In the genomic region with DNA sequence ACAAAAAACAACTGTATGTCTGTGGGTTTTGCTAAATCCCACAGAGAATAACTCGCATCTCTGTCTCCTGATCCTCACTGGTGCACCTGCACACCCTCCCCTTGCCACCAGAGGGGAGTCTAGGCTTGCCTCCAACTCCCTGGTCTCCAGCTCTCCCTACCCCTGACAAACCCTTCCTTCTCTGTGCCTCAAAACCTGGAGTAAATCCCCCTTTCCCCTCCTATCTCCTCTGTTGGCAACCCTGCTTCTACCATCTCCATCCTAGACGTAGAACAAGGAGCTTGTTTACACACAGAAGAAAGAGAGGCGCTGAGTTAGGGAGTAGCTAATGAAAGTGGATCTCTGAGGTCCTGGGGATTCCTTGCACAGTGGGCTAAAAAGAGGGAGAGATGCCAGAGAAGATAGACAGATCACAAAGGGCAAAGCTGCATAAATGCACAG, we compare ENCODE assay signal across 8 cellular contexts. TPM values are rescaled to one million over a fixed set of nuclear protein-coding genes. Genes with fewer than 3 reads are reported as not detected.
DNase-seq lines count a peak whose midpoint lies in the region; ATAC-seq and TF ChIP-seq lines count a peak whose summit lies in the region.

No MANE protein-coding gene starts in this region.

- DNase-seq in DMS153 treated with DMSO at 0.1 percent for 48 hours (lab: John Stamatoyannopoulos, UW; ENCODE audit: unreplicated experiment) (peak; percentile 47), NCI-H2029 (lab: John Stamatoyannopoulos, UW) (peak; percentile 49), T-helper 9 cell (peak; percentile 53), islet precursor cell (peak; percentile 81)
- peak; percentile 48 to 58 for DNase-seq in stimulated activated CD4-positive, alpha-beta T cell treated with anti-CD3 and anti-CD28 coated beads, Interleukin-2, amount 100 ng/mL, for 48 hours

- H3K9me3 Mint-ChIP-seq in brain: no peaks in the 10 kb centered on the region

- no peaks in the 10 kb centered on the region for H3K36me3 Mint-ChIP-seq in brain

- H3K4me3 Mint-ChIP-seq in brain: peak overlapping the region in 4 of 5 experiments; percentile 15 to 79 (median 27)

- peaks cover 30% of the 10 kb centered on the region for H3K4me1 Mint-ChIP-seq in brain

- H3K9me3 ChIP-seq in HEK293 (ENCODE audit: control insufficient read depth, insufficient read depth, low read depth, low read length): no peaks in the 10 kb centered on the region

- no peaks in the 10 kb centered on the region for H3K36me3 ChIP-seq in HEK293 (ENCODE audit: control insufficient read depth in 2 of 2, insufficient read depth in 1 of 2, low read length in 2 of 2)

- no peak overlapping the region for H3K27ac ChIP-seq in HEK293 (ENCODE audit: extremely low read depth, low read depth, low read length)

- POLR2A ChIA-PET in HEK293 (lab: Yijun Ruan, JAX): interaction anchor here (0.7 to 1.5 kb wide), 6 partner anchors 16 to 296 kb away, joined by 3 to 7 read pairs (median 4); partner anchors contain the start of genes AP4M1, LAMTOR4, MCM7 and ZCWPW1

- TF ChIP-seq CTCF in HEK293 (tag by site-specific recombination; IDR thresholded peaks at IDR 0.05): peak; percentile 94
- TF ChIP-seq CTCF in brain (conservative IDR thresholded peaks at IDR 0.05): peak; percentile 94

- ATAC-seq in GM21360 (IDR thresholded peaks at IDR 0.05; ENCODE audit: unreplicated experiment): no peak

- peaks cover 3% of the 10 kb centered on the region for H3K27me3 Mint-ChIP-seq in brain

- H3K4me1 ChIP-seq in HEK293 (ENCODE audit: control insufficient read depth, insufficient read depth, low read length): no peaks in the 10 kb centered on the region

- H3K27ac Mint-ChIP-seq in brain: peak overlapping the region; percentile 6 to 70 (median 57)

- CTCF ChIA-PET in HEK293 (lab: Yijun Ruan, JAX): interaction anchor here (0.6 to 8.7 kb wide), 43 partner anchors 8 to 1731 kb away, joined by 3 to 119 read pairs (median 4); partner anchors contain the start of genes AP4M1, GAL3ST4, GPC2 and LAMTOR4

- H3K4me3 ChIP-seq in HEK293 (ENCODE audit: low read depth, low read length): no peak overlapping the region

TF ChIP-seq in HEK293, 187 proteins besides CTCF, POLR2A, EP300 and RAD21 (continues in another document):
- TF ChIP-seq ZSCAN30 (tag by site-specific recombination; IDR thresholded peaks at IDR 0.05) (peak; percentile 16; the same call in 1 of the 2 replicates), ZNF510 (tag by site-specific recombination; IDR thresholded peaks at IDR 0.05; ENCODE audit: insufficient replicate concordance) (no peak), FEZF1 (tag by site-specific recombination; IDR thresholded peaks at IDR 0.05) (no peak), ZNF600 (tag by site-specific recombination; IDR thresholded peaks at IDR 0.05) (no peak), ZNF366 (tag by site-specific recombination; conservative IDR thresholded peaks at IDR 0.05) (peak; percentile 83), ZBTB48 (tag by site-specific recombination; IDR thresholded peaks at IDR 0.05) (peak; percentile 78), SP7 (tag by site-specific recombination; IDR thresholded peaks at IDR 0.05) (peak; percentile 56; the same call in 1 of the 2 replicates), ZBTB8A (tag by site-specific recombination; IDR thresholded peaks at IDR 0.05) (no peak; the same call in 1 of the 2 replicates), ZNF391 (tag by site-specific recombination; IDR thresholded peaks at IDR 0.05; ENCODE audit: borderline replicate concordance, low read depth) (peak; percentile 76; the same call in 1 of the 2 replicates), MYNN (tag by site-specific recombination; IDR thresholded peaks at IDR 0.05; ENCODE audit: borderline replicate concordance) (no peak), ZNF174 (tag by site-specific recombination; IDR thresholded peaks at IDR 0.05) (no peak), ZNF561 (tag by site-specific recombination; IDR thresholded peaks at IDR 0.05; ENCODE audit: borderline replicate concordance) (no peak), ZFHX2 (tag by site-specific recombination; conservative IDR thresholded peaks at IDR 0.05) (no peak), ZNF660 (tag by site-specific recombination; IDR thresholded peaks at IDR 0.05) (0 out of 2 replicates have a peak, but pooled peaks have one; percentile 44), BCL11A (tag by site-specific recombination; IDR thresholded peaks at IDR 0.05; ENCODE audit: low read depth) (0 out of 2 replicates have a peak, but pooled peaks have one; percentile 5), KLF7 (tag by site-specific recombination; IDR thresholded peaks at IDR 0.05; ENCODE audit: borderline replicate concordance) (no peak), ZNF654 (tag by site-specific recombination; IDR thresholded peaks at IDR 0.05; ENCODE audit: low read depth) (peak; percentile 99), ZNF138 (tag by site-specific recombination; IDR thresholded peaks at IDR 0.05; ENCODE audit: borderline replicate concordance) (no peak), ZNF394 (tag by site-specific recombination; IDR thresholded peaks at IDR 0.05; ENCODE audit: borderline replicate concordance) (0 out of 2 replicates have a peak, but pooled peaks have one; percentile 48), ZFP37 (tag by site-specific recombination; IDR thresholded peaks at IDR 0.05) (peak; percentile 75), ZBTB17 (tag by site-specific recombination; IDR thresholded peaks at IDR 0.05) (peak; percentile 90), ZNF157 (tag by site-specific recombination; IDR thresholded peaks at IDR 0.05) (no peak), ZNF266 (tag by site-specific recombination; IDR thresholded peaks at IDR 0.05; ENCODE audit: low read depth) (no peak), YY2 (tag by site-specific recombination; IDR thresholded peaks at IDR 0.05) (no peak), ZFP69B (tag by site-specific recombination; IDR thresholded peaks at IDR 0.05) (0 out of 2 replicates have a peak, but pooled peaks have one; percentile 20)
- TF ChIP-seq, protein P1, sequence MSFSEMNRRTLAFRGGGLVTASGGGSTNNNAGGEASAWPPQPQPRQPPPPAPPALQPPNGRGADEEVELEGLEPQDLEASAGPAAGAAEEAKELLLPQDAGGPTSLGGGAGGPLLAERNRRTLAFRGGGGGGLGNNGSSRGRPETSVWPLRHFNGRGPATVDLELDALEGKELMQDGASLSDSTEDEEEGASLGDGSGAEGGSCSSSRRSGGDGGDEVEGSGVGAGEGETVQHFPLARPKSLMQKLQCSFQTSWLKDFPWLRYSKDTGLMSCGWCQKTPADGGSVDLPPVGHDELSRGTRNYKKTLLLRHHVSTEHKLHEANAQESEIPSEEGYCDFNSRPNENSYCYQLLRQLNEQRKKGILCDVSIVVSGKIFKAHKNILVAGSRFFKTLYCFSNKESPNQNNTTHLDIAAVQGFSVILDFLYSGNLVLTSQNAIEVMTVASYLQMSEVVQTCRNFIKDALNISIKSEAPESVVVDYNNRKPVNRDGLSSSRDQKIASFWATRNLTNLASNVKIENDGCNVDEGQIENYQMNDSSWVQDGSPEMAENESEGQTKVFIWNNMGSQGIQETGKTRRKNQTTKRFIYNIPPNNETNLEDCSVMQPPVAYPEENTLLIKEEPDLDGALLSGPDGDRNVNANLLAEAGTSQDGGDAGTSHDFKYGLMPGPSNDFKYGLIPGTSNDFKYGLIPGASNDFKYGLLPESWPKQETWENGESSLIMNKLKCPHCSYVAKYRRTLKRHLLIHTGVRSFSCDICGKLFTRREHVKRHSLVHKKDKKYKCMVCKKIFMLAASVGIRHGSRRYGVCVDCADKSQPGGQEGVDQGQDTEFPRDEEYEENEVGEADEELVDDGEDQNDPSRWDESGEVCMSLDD (tag by site-specific recombination; IDR thresholded peaks at IDR 0.05): no peak
- TF ChIP-seq, protein P2, sequence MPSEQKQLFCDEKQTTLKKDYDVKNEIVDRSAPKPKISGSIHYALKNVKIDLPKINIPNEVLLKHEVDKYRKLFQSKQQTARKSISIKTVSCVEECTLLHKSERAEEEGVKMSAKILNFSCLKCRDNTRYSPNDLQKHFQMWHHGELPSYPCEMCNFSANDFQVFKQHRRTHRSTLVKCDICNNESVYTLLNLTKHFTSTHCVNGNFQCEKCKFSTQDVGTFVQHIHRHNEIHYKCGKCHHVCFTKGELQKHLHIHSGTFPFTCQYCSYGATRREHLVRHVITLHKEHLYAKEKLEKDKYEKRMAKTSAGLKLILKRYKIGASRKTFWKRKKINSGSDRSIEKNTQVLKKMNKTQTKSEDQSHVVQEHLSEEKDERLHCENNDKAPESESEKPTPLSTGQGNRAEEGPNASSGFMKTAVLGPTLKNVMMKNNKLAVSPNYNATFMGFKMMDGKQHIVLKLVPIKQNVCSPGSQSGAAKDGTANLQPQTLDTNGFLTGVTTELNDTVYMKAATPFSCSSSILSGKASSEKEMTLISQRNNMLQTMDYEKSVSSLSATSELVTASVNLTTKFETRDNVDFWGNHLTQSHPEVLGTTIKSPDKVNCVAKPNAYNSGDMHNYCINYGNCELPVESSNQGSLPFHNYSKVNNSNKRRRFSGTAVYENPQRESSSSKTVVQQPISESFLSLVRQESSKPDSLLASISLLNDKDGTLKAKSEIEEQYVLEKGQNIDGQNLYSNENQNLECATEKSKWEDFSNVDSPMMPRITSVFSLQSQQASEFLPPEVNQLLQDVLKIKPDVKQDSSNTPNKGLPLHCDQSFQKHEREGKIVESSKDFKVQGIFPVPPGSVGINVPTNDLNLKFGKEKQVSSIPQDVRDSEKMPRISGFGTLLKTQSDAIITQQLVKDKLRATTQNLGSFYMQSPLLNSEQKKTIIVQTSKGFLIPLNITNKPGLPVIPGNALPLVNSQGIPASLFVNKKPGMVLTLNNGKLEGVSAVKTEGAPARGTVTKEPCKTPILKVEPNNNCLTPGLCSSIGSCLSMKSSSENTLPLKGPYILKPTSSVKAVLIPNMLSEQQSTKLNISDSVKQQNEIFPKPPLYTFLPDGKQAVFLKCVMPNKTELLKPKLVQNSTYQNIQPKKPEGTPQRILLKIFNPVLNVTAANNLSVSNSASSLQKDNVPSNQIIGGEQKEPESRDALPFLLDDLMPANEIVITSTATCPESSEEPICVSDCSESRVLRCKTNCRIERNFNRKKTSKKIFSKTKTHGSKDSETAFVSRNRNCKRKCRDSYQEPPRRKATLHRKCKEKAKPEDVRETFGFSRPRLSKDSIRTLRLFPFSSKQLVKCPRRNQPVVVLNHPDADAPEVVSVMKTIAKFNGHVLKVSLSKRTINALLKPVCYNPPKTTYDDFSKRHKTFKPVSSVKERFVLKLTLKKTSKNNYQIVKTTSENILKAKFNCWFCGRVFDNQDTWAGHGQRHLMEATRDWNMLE (tag by site-specific recombination; conservative IDR thresholded peaks at IDR 0.05; ENCODE audit: low read depth): no peak

RNA-seq across cellular contexts. Expression of gene MBLAC1, which starts 6.0 kb away (rescaled TPM):
- polyA plus RNA-seq in brain (ENCODE audit: insufficient read depth, low read depth, low replicate concordance): 4.7 TPM

RNA-seq across cellular contexts. Expression of gene CNPY4, which starts 13.3 kb away (rescaled TPM):
- 19.5 TPM for polyA plus RNA-seq in brain (ENCODE audit: insufficient read depth, low read depth, low replicate concordance)

RNA-seq across cellular contexts. Expression of gene TAF6, which starts 13.6 kb away (rescaled TPM):
- 124 TPM for polyA plus RNA-seq in brain (ENCODE audit: insufficient read depth, low read depth, low replicate concordance)

RNA-seq across cellular contexts. Expression of gene LAMTOR4, which starts 16.0 kb away (rescaled TPM):
- 215 TPM for polyA plus RNA-seq in brain (ENCODE audit: insufficient read depth, low read depth, low replicate concordance)

RNA-seq across cellular contexts. Expression of gene TRAPPC14, which starts 25.8 kb away (rescaled TPM):
- polyA plus RNA-seq in brain (ENCODE audit: insufficient read depth, low read depth, low replicate concordance): 12.2 TPM
